In the genomic region with DNA sequence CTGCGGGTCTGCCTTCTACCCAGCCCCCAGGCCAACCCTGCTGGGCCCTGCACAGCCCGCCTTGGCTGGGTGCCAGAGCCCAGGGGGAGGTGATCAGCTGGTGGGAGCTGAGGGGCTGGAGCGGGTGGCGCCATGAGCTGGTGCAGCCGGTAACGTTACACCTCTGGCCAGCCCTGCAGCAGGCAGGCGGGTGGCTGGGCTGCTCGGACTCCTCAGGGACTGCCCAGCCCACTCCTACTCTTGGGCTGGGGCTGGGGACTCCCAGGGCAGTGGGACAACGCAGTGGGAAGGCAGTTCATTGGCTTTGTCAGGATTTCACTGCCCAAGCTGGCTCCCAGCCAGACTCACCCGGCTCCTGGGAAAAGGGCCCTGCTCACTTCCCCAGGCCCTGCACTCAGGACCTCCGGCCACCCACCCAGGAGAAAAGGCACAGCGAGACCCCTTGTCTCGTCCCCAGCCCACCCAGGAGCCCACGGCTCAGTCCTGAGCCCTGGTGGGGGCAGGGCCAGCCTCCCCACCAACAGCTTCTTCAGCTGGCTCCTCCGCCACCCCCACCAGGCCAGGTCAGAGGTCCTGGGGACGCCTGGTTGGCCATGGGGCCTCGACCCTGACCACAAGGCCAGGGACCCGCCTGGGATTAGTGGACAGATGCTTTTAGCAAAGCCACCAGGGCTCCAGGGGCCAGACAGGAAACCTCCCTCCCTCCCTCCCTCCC, we compare ENCODE assay signal across 8 cellular contexts. TPM values are rescaled to one million over a fixed set of nuclear protein-coding genes. Genes with fewer than 3 reads are reported as not detected.
DNase-seq lines count a peak whose midpoint lies in the region; ATAC-seq and TF ChIP-seq lines count a peak whose summit lies in the region.

No MANE protein-coding gene starts in this region.

- H2AFZ ChIP-seq in osteoblast (ENCODE audit: low read length) = peak overlapping the region; percentile 47

- H3K4me3 ChIP-seq in dorsolateral prefrontal cortex (peak overlapping the region in 44 of 59 donors; percentile 0 to 69 (median 57)), osteoblast (ENCODE audit: insufficient read depth, low read length) (peak overlapping the region; percentile 75)

- H3K36me3 ChIP-seq in osteoblast (ENCODE audit: insufficient read depth, low read length) = no peaks in the 10 kb centered on the region

- DNase-seq in DMS 273 (lab: John Stamatoyannopoulos, UW; ENCODE audit: unreplicated experiment) (peak; percentile 92), NCI-H2227 treated with DMSO at 0.1 percent for 48 hours (lab: John Stamatoyannopoulos, UW) (peak; percentile 48), dorsolateral prefrontal cortex (no peak), osteoblast (ENCODE audit: insufficient read length, low spot score, missing footprints) (peak; percentile 89)
- DNase-seq in activated CD4-positive, alpha-beta T cell treated with anti-CD3 and anti-CD28 coated beads, Interleukin-2, amount 50 U/mL, for 4 hours = no peak
- no peak for DNase-seq in activated effector memory CD4-positive, alpha-beta T cell treated with anti-CD3 and anti-CD28 coated beads, Interleukin-2, amount 50 U/mL, for 16 hours

- H3K4me2 ChIP-seq in osteoblast (ENCODE audit: insufficient read depth, low read length) = peak overlapping the region; percentile 86

- H3K27me3 ChIP-seq in dorsolateral prefrontal cortex (peaks cover 0 to 44% (median 9%) of the 10 kb centered on the region in 45 donors), osteoblast (ENCODE audit: insufficient read depth, low read length) (no peaks in the 10 kb centered on the region)

- ATAC-seq in HG03520 (IDR thresholded peaks at IDR 0.05; ENCODE audit: unreplicated experiment) (no peak), GM21526 (IDR thresholded peaks at IDR 0.05; ENCODE audit: low FRiP score, unreplicated experiment) (no peak)

- intact Hi-C loops in dorsolateral prefrontal cortex (cut with DNase I) = no loop called here

- TF ChIP-seq CTCF in dorsolateral prefrontal cortex (IDR thresholded peaks at IDR 0.05 in 54 of 56, conservative IDR thresholded peaks at IDR 0.05 in 2 of 56; ENCODE audit: low read depth in 1 of 56, partially characterized antibody in 56 of 56) (no peak), osteoblast (IDR thresholded peaks at IDR 0.05; ENCODE audit: extremely low read depth, low read depth, low read length) (no peak)

- H3K79me2 ChIP-seq in osteoblast (ENCODE audit: insufficient read depth, low read length) = no peaks in the 10 kb centered on the region

- H3K9me3 ChIP-seq in osteoblast (ENCODE audit: low read depth, low read length) = no peaks in the 10 kb centered on the region

- peaks cover 19% of the 10 kb centered on the region for H3K4me1 ChIP-seq in osteoblast (ENCODE audit: insufficient read depth, low read length)

- no peaks in the 10 kb centered on the region for H4K20me1 ChIP-seq in osteoblast (ENCODE audit: insufficient read depth, low read length)

- H3K27ac ChIP-seq in dorsolateral prefrontal cortex (no peak overlapping the region), osteoblast (ENCODE audit: low read depth, low read length) (no peak overlapping the region)

RNA-seq across cellular contexts. Expression of a gene that starts 1.0 kb away (rescaled TPM):
- total RNA-seq in dorsolateral prefrontal cortex = 10 to 100 TPM in 1 of 120 experiments, 1 to 10 TPM in 119; 1.3 to 14.5 (median 3.0) TPM
- total RNA-seq in osteoblast = 16.3 and 24.5 TPM in 2 replicates

RNA-seq across cellular contexts. Expression of a gene that starts 31.3 kb away (rescaled TPM):
- total RNA-seq in dorsolateral prefrontal cortex (10 to 100 TPM; 35.6 to 99.8 (median 63.6) TPM), osteoblast (0.29 and 0.36 TPM in 2 replicates)

RNA-seq across cellular contexts. Expression of a gene that starts 48.3 kb away (rescaled TPM):
- total RNA-seq in dorsolateral prefrontal cortex = 10 to 100 TPM; 25.4 to 55.5 (median 38.0) TPM
- total RNA-seq in osteoblast = 30.4 and 39.4 TPM in 2 replicates

Comparison
In these comparisons a context has a peak if more than half of its experiments do, and no peak if none do; other contexts are left out.
1. DNase-seq: peak in DMS 273 (single experiment), NCI-H2227 treated with DMSO at 0.1 percent for 48 hours (single experiment) and osteoblast (single experiment); none in dorsolateral prefrontal cortex (0 of 10), activated CD4-positive, alpha-beta T cell treated with anti-CD3 and anti-CD28 coated beads, Interleukin-2, amount 50 U/mL, for 4 hours (0 of 2) and activated effector memory CD4-positive, alpha-beta T cell treated with anti-CD3 and anti-CD28 coated beads, Interleukin-2, amount 50 U/mL, for 16 hours (single experiment).
2. RNA of a gene that starts 31.3 kb away (total RNA-seq): 35.6 to 99.8 TPM in dorsolateral prefrontal cortex; 0.29 to 0.36 TPM in osteoblast; every median in the first group is over 10 times any median in the second.